Comparison of ENCODE assay signal across 19 cellular contexts in genomic region chr19:34512254-34512796, GRCh38.
"Had no signal": no experiment of that assay in that cellular context is flagged by ENCODE, and none has a peak within 500 bp of the region (broad histone marks: within the 10 kb centered on the region; RNA-seq: fewer than 3 reads in every experiment).

No MANE protein-coding gene starts in this region.

- H3K27me3 Mint-ChIP-seq: activated naive CD8-positive, alpha-beta T cell had no signal

- ATAC-seq: activated T-helper 17 cell treated with anti-CD3 and anti-CD28 coated beads, Interleukin-2, amount 50 U/mL, for 72 hours; gastroesophageal sphincter; stimulated activated naive CD8-positive, alpha-beta T cell treated with anti-CD3 and anti-CD28 coated beads, Interleukin-15, Interleukin-2, amounts not matched to agents 100 U/mL and 50 U/mL, for 24 hours had no signal

- FAIRE-seq: astrocyte had no signal

- H3K9me3 Mint-ChIP-seq: activated T-helper 17 cell treated with anti-CD3 and anti-CD28 coated beads, Interleukin-2, amount 50 U/mL, for 72 hours had no signal

- H3K4me3 ChIP-seq: adrenal gland, breast epithelium, coronary artery, gastroesophageal sphincter had no signal

- H3K27me3 ChIP-seq: adrenal gland, breast epithelium, gastroesophageal sphincter had no signal

- H3K36me3 Mint-ChIP-seq: activated naive CD8-positive, alpha-beta T cell had no signal

- H3K9me3 ChIP-seq: adrenal gland, gastroesophageal sphincter had no signal

- H3K27ac Mint-ChIP-seq: activated naive CD8-positive, alpha-beta T cell; activated T-cell treated with anti-CD3 and anti-CD28 coated beads, Interleukin-2, amount 50 U/mL, for 24 hours; activated T-helper 17 cell treated with anti-CD3 and anti-CD28 coated beads, Interleukin-2, amount 50 U/mL, for 72 hours had no signal

- DNase-seq: activated CD4-positive, alpha-beta T cell treated with anti-CD3 and anti-CD28 coated beads for 1 hour; activated CD4-positive, alpha-beta T cell treated with anti-CD3 and anti-CD28 coated beads, Interleukin-2, amount 50 U/mL, for 4 hours; activated CD8-positive, alpha-beta memory T cell treated with anti-CD3 and anti-CD28 coated beads for 24 hours; activated CD8-positive, alpha-beta memory T cell treated with anti-CD3 and anti-CD28 coated beads, Interleukin-2, amount 50 U/mL, for 4 hours; activated naive CD4-positive, alpha-beta T cell; activated T-cell treated with anti-CD3 and anti-CD28 coated beads, Interleukin-2, amount 50 U/mL, for 24 hours; adrenal gland; cerebellar nuclear complex; head of caudate nucleus; hypothalamus; stimulated activated CD4-positive, alpha-beta T cell treated with anti-CD3 and anti-CD28 coated beads, Interleukin-4, amount 100 ng/mL, for 24 hours; stimulated activated naive CD8-positive, alpha-beta T cell treated with anti-CD3 and anti-CD28 coated beads, Interleukin-15, Interleukin-2, amounts not matched to agents 100 U/mL and 50 U/mL, for 24 hours; T-helper 9 cell had no signal

- H3K4me1 Mint-ChIP-seq: activated T-helper 17 cell treated with anti-CD3 and anti-CD28 coated beads, Interleukin-2, amount 50 U/mL, for 72 hours had no signal

- H3K4me1 ChIP-seq: adrenal gland, breast epithelium, gastroesophageal sphincter had no signal

- H3K4me3 Mint-ChIP-seq: activated naive CD8-positive, alpha-beta T cell; activated T-cell treated with anti-CD3 and anti-CD28 coated beads, Interleukin-2, amount 50 U/mL, for 24 hours; activated T-helper 17 cell treated with anti-CD3 and anti-CD28 coated beads, Interleukin-2, amount 50 U/mL, for 72 hours had no signal

- H3K27ac ChIP-seq: adrenal gland, breast epithelium, coronary artery, gastroesophageal sphincter had no signal

- H3K36me3 ChIP-seq: adrenal gland, breast epithelium, gastroesophageal sphincter had no signal
